In genomic region chr19:41959056-41960053, GRCh38 we compare ENCODE assay signal across 1 cellular context.
TF ChIP-seq lines count a peak whose summit lies in the region.

RABAC1 (minus strand) TSS chr19:41959321; CDS start chr19:41959292, 29 bp downstream.

TF ChIP-seq in K562, 482 proteins besides CTCF, POLR2A, EP300 and RAD21 (continued from another document and continues in another):
- TF ChIP-seq GTF3C2 (IDR thresholded peaks at IDR 0.05; ENCODE audit: borderline replicate concordance, extremely low read depth, insufficient read length): no peak
- no peak for TF ChIP-seq RNF219 (CRISPR knock-in tag; IDR thresholded peaks at IDR 0.05)
- no peak for TF ChIP-seq THAP7 (CRISPR knock-in tag; IDR thresholded peaks at IDR 0.05)
- no peak for TF ChIP-seq ZNF511 (CRISPR knock-in tag; IDR thresholded peaks at IDR 0.05)
- TF ChIP-seq KAT2B (IDR thresholded peaks at IDR 0.05; ENCODE audit: low read depth, low read length): no peak
- no peak for TF ChIP-seq FOXA3 (CRISPR knock-in tag; conservative IDR thresholded peaks at IDR 0.05 in 1 of 2, IDR thresholded peaks at IDR 0.05 in 1 of 2)
- TF ChIP-seq NCOA6 (IDR thresholded peaks at IDR 0.05): peak; percentile 67; the same call in 1 of the 2 replicates
- TF ChIP-seq ZNF551 (CRISPR knock-in tag; IDR thresholded peaks at IDR 0.05): no peak
- peak in 1 of 2 experiments; percentile 46; a peak in 1 of 4 replicates for TF ChIP-seq KDM4B (IDR thresholded peaks at IDR 0.05; ENCODE audit: borderline replicate concordance in 2 of 2, low read depth in 1 of 2)
- TF ChIP-seq KAT8 (IDR thresholded peaks at IDR 0.05; ENCODE audit: low read depth): no peak
- TF ChIP-seq ZNF79 (CRISPR knock-in tag; IDR thresholded peaks at IDR 0.05; ENCODE audit: low read depth): no peak
- no peak for TF ChIP-seq TRIM28 (IDR thresholded peaks at IDR 0.05)
- peak; percentile 89 for TF ChIP-seq CREB1 (IDR thresholded peaks at IDR 0.05)
- TF ChIP-seq CREB1 (CRISPR knock-in tag; IDR thresholded peaks at IDR 0.05): peak; percentile 90
- TF ChIP-seq BCL6 (CRISPR knock-in tag; IDR thresholded peaks at IDR 0.05): no peak
- TF ChIP-seq ARID3B (CRISPR knock-in tag; IDR thresholded peaks at IDR 0.05; ENCODE audit: borderline replicate concordance): no peak
- no peak for TF ChIP-seq MEF2D (tag; conservative IDR thresholded peaks at IDR 0.05; ENCODE audit: low read depth)
- no peak for TF ChIP-seq E2F5 (CRISPR knock-in tag; IDR thresholded peaks at IDR 0.05)
- no peak for TF ChIP-seq PML (IDR thresholded peaks at IDR 0.05; ENCODE audit: low read length)
- no peak for TF ChIP-seq KLF16 (IDR thresholded peaks at IDR 0.05)
- peak; percentile 84; the same call in 1 of the 2 replicates for TF ChIP-seq ZNF197 (CRISPR knock-in tag; IDR thresholded peaks at IDR 0.05; ENCODE audit: low read depth)
- no peak for TF ChIP-seq PPARD (CRISPR knock-in tag; IDR thresholded peaks at IDR 0.05)
- no peak for TF ChIP-seq SMAD2 (IDR thresholded peaks at IDR 0.05; ENCODE audit: low read depth, low read length)
- no peak for TF ChIP-seq JUNB (CRISPR knock-in tag; conservative IDR thresholded peaks at IDR 0.05)
- TF ChIP-seq ZNF592 (IDR thresholded peaks at IDR 0.05): no peak
- no peak for TF ChIP-seq HDAC1 (IDR thresholded peaks at IDR 0.05)
- no peak for TF ChIP-seq ZNF282 (CRISPR knock-in tag; IDR thresholded peaks at IDR 0.05)
- no peak for TF ChIP-seq ZNF740 (CRISPR knock-in tag; IDR thresholded peaks at IDR 0.05)
- TF ChIP-seq ZNF740 (tag; IDR thresholded peaks at IDR 0.05): no peak
- TF ChIP-seq BRF2 (IDR thresholded peaks at IDR 0.05; ENCODE audit: borderline replicate concordance, insufficient read depth, insufficient read length): no peak
- no peak for TF ChIP-seq PURB (CRISPR knock-in tag; IDR thresholded peaks at IDR 0.05; ENCODE audit: low read depth)
- TF ChIP-seq ILK (tag; IDR thresholded peaks at IDR 0.05; ENCODE audit: borderline replicate concordance, low read depth): no peak
- no peak for TF ChIP-seq MED1 (CRISPR knock-in tag; IDR thresholded peaks at IDR 0.05; ENCODE audit: borderline replicate concordance)
- no peak for TF ChIP-seq HMGXB4 (CRISPR knock-in tag; IDR thresholded peaks at IDR 0.05)
- TF ChIP-seq RHOXF2B (CRISPR knock-in tag; conservative IDR thresholded peaks at IDR 0.05): no peak
- TF ChIP-seq ZNF561 (CRISPR knock-in tag; conservative IDR thresholded peaks at IDR 0.05): no peak
- TF ChIP-seq ZNF655 (CRISPR knock-in tag; IDR thresholded peaks at IDR 0.05): no peak
- TF ChIP-seq ZSCAN29 (IDR thresholded peaks at IDR 0.05): no peak
- TF ChIP-seq TBP (optimal IDR thresholded peaks at IDR 0.05; ENCODE audit: low read depth, low read length): no peak
- no peak for TF ChIP-seq ELF2 (CRISPR knock-in tag; IDR thresholded peaks at IDR 0.05)
- TF ChIP-seq XRCC3 (IDR thresholded peaks at IDR 0.05): no peak
- peak; percentile 58; the same call in 1 of the 2 replicates for TF ChIP-seq KLF1 (tag; IDR thresholded peaks at IDR 0.05)
- TF ChIP-seq ZNF354B (CRISPR knock-in tag; IDR thresholded peaks at IDR 0.05): no peak
- TF ChIP-seq SMAD3 (CRISPR knock-in tag; conservative IDR thresholded peaks at IDR 0.05): no peak
- TF ChIP-seq CTBP1 (IDR thresholded peaks at IDR 0.05; ENCODE audit: borderline replicate concordance): peak; percentile 37; the same call in 1 of the 2 replicates
